1 cellular context compared by ENCODE assay signal in genomic region chr11:119368121-119369034, GRCh38.
TF ChIP-seq lines count a peak whose summit lies in the region.

No MANE protein-coding gene starts in this region.

TF ChIP-seq in HepG2, 621 proteins besides CTCF, POLR2A, EP300 and RAD21 (continues in another document):
- TF ChIP-seq ZNF7 (CRISPR knock-in tag; IDR thresholded peaks at IDR 0.05) (no peak), ZBTB38 (CRISPR knock-in tag; IDR thresholded peaks at IDR 0.05) (0 out of 2 replicates have a peak, but pooled peaks have one; percentile 25), ARNT (IDR thresholded peaks at IDR 0.05) (no peak), NFKB2 (CRISPR knock-in tag; IDR thresholded peaks at IDR 0.05; ENCODE audit: borderline replicate concordance) (no peak), NFRKB (IDR thresholded peaks at IDR 0.05) (no peak), ZNF749 (CRISPR knock-in tag; IDR thresholded peaks at IDR 0.05; ENCODE audit: borderline replicate concordance) (peak; percentile 52; the same call in 1 of the 2 replicates), HNF1A (IDR thresholded peaks at IDR 0.05; ENCODE audit: low read depth) (peak; percentile 38; the same call in 1 of the 2 replicates), HNF1A (CRISPR knock-in tag; IDR thresholded peaks at IDR 0.05; ENCODE audit: borderline replicate concordance) (peak; percentile 76), ZBTB37 (CRISPR knock-in tag; IDR thresholded peaks at IDR 0.05) (peak; percentile 19; the same call in 1 of the 2 replicates), FOSL2 (CRISPR knock-in tag; IDR thresholded peaks at IDR 0.05) (peak; percentile 99), E2F2 (CRISPR knock-in tag; IDR thresholded peaks at IDR 0.05; ENCODE audit: borderline replicate concordance) (no peak), NCOA2 (CRISPR knock-in tag; IDR thresholded peaks at IDR 0.05) (peak; percentile 78), HMGXB4 (CRISPR knock-in tag; IDR thresholded peaks at IDR 0.05; ENCODE audit: borderline replicate concordance in 1 of 2, low read depth in 1 of 2) (0 out of 4 replicates have a peak, but pooled peaks of 1 of the 2 experiments have one; percentile 41), MED1 (CRISPR knock-in tag; IDR thresholded peaks at IDR 0.05) (peak; percentile 91), ZNF788 (CRISPR knock-in tag; IDR thresholded peaks at IDR 0.05; ENCODE audit: borderline replicate concordance) (no peak; the same call in 1 of the 2 replicates), ZNF18 (CRISPR knock-in tag; IDR thresholded peaks at IDR 0.05; ENCODE audit: insufficient replicate concordance) (peak; percentile 41), SUZ12 (IDR thresholded peaks at IDR 0.05; ENCODE audit: low read depth, low read length) (no peak), RORA (CRISPR knock-in tag; IDR thresholded peaks at IDR 0.05) (no peak), MBNL3 (CRISPR knock-in tag; conservative IDR thresholded peaks at IDR 0.05) (no peak), MXD1 (CRISPR knock-in tag; IDR thresholded peaks at IDR 0.05) (no peak), ZNF260 (CRISPR knock-in tag; IDR thresholded peaks at IDR 0.05; ENCODE audit: borderline replicate concordance, low read depth) (no peak), ZNF207 (IDR thresholded peaks at IDR 0.05; ENCODE audit: borderline replicate concordance) (no peak), FOXA3 (CRISPR knock-in tag; IDR thresholded peaks at IDR 0.05) (peak; percentile 68), RBM39 (IDR thresholded peaks at IDR 0.05; ENCODE audit: low read depth, low read length, poor library complexity, severe bottlenecking) (peak; percentile 31), ZNF687 (CRISPR knock-in tag; IDR thresholded peaks at IDR 0.05) (peak; percentile 63), ZNF414 (CRISPR knock-in tag; IDR thresholded peaks at IDR 0.05) (no peak), SMARCC2 (IDR thresholded peaks at IDR 0.05) (no peak), IKZF4 (CRISPR knock-in tag; IDR thresholded peaks at IDR 0.05; ENCODE audit: borderline replicate concordance, low read depth, not compliant biosample characterization) (no peak), ZNF605 (CRISPR knock-in tag; IDR thresholded peaks at IDR 0.05) (peak; percentile 59; the same call in 1 of the 2 replicates), TCF7L2 (IDR thresholded peaks at IDR 0.05; ENCODE audit: low read depth, low read length) (no peak), ZNF451 (CRISPR knock-in tag; IDR thresholded peaks at IDR 0.05) (0 out of 2 replicates have a peak, but pooled peaks have one; percentile 28), ATF6 (CRISPR knock-in tag; conservative IDR thresholded peaks at IDR 0.05) (no peak), ZSCAN25 (CRISPR knock-in tag; IDR thresholded peaks at IDR 0.05) (peak; percentile 74; the same call in 1 of the 2 replicates), HNF4G (IDR thresholded peaks at IDR 0.05; ENCODE audit: borderline replicate concordance, low read depth, low read length) (peak; percentile 96), HNF4G (CRISPR knock-in tag; IDR thresholded peaks at IDR 0.05; ENCODE audit: borderline replicate concordance, low read depth) (peak; percentile 97)
